8 cellular contexts compared by ENCODE assay signal in genomic region chr6:21588812-21589811, GRCh38. TPM values are rescaled to one million over a fixed set of nuclear protein-coding genes. Genes with fewer than 3 reads are reported as not detected.
A peak's percentile ranks its signal among the peaks of the same experiment; 100 is the strongest.
DNase-seq lines count a peak whose midpoint lies in the region; ATAC-seq and TF ChIP-seq lines count a peak whose summit lies in the region.

No MANE protein-coding gene starts in this region.

- peak; percentile 86 to 95 for TF ChIP-seq CTCF in right atrium auricular region (IDR thresholded peaks at IDR 0.05)

- H3K36me3 Mint-ChIP-seq in T-cell: no peaks in the 10 kb centered on the region

- peak; percentile 56 for TF ChIP-seq POLR2A in GM15510 (IDR thresholded peaks at IDR 0.05; ENCODE audit: borderline replicate concordance, extremely low read depth, insufficient read length)

- peak; percentile 76 for DNase-seq in NCI-H1436 treated with DMSO at 0.1 percent for 48 hours (lab: John Stamatoyannopoulos, UW)
- peak; percentile 50 to 80 (median 69) for DNase-seq in T-cell
- peak; percentile 13 to 88 (median 70) for DNase-seq in amygdala (lab: John Stamatoyannopoulos, UW)
- DNase-seq in right atrium auricular region (ENCODE audit: low spot score): peak; percentile 88
- peak; percentile 75 for DNase-seq in putamen (ENCODE audit: low spot score)
- no peak for DNase-seq in cortex of kidney (lab: John Stamatoyannopoulos, UW)

- peak overlapping the region; percentile 85 to 98 (median 89) for H3K4me3 Mint-ChIP-seq in T-cell

- H3K4me1 Mint-ChIP-seq in T-cell: peaks cover 14 to 16% (median 15%) of the 10 kb centered on the region in 3 donors

- peaks cover 0 to 18% of the 10 kb centered on the region in 2 donors for H3K4me1 ChIP-seq in right atrium auricular region

- ATAC-seq in HG02840 (IDR thresholded peaks at IDR 0.05; ENCODE audit: low FRiP score, unreplicated experiment) (peak; percentile 37), T-cell (replicated peaks in 1 of 4) (peak; percentile 49 to 63 (median 56))

- peak overlapping the region; percentile 57 to 71 for H3K4me3 ChIP-seq in right atrium auricular region

- H3K27me3 Mint-ChIP-seq in T-cell: peaks cover 26 to 30% of the 10 kb centered on the region in 2 donors

- H3K36me3 ChIP-seq in right atrium auricular region: no peaks in the 10 kb centered on the region

- H3K9me3 ChIP-seq in right atrium auricular region: no peaks in the 10 kb centered on the region

- no peaks in the 10 kb centered on the region for H3K9me3 Mint-ChIP-seq in T-cell

- peak overlapping the region; percentile 89 to 92 for H3K27ac ChIP-seq in right atrium auricular region

- no peak overlapping the region for H3K27ac Mint-ChIP-seq in T-cell

- H3K27me3 ChIP-seq in right atrium auricular region: no peaks in the 10 kb centered on the region

- POLR2A ChIA-PET in T-cell (lab: Charles Lee): interaction anchor here in 1 of 2 donors (0.7 kb wide), 1 partner anchor 467 kb away, joined by 14 read pairs; no protein-coding TSS in a partner anchor

- CTCF ChIA-PET in T-cell (lab: Charles Lee): interaction anchor here (0.6 to 9.8 kb wide), 13 partner anchors 8 to 1347 kb away, joined by 3 to 120 read pairs (median 4); no protein-coding TSS in a partner anchor

RNA-seq across cellular contexts. Expression of gene SOX4, which starts 4.4 kb away (rescaled TPM):
- 10 to 100 TPM in 1 of 5 donors, 1 to 10 TPM in 4; 1.5 to 15.8 (median 2.9) TPM for total RNA-seq in T-cell
- 1 to 10 TPM; 3.1 to 5.1 TPM for total RNA-seq in right atrium auricular region
